22 cellular contexts compared by ENCODE assay signal in the genomic region with DNA sequence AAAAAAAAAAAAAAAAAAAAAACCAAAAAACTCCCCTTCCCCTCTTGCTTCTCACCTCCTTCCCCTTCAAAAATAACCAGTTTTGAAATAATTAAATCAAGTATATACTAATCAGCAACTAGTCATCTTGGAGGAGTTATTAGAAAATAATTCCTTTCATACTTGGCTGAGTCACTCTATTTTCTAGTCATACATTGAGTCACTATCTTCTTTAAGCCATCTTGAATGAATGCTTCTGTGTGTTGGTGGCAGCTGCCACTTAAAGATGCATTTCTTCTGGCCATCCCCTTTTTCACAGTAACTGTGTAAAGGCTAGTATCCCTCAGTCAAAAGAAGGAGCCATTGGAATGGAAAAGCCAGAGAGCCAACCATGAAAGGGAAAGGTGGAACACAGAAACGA.
DNase-seq lines count a peak whose midpoint lies in the region; ATAC-seq, FAIRE-seq and TF ChIP-seq lines count a peak whose summit lies in the region.
"Had no signal": no experiment of that assay in that cellular context is flagged by ENCODE, and none has a peak within 500 bp of the region (broad histone marks: within the 10 kb centered on the region; RNA-seq: fewer than 3 reads in every experiment).

No MANE protein-coding gene starts in this region.

- TF ChIP-seq CTCF in bronchial epithelial cell (IDR thresholded peaks at IDR 0.05; ENCODE audit: insufficient read depth, low read length, severe bottlenecking): no peak

- ATAC-seq in HG02759 (IDR thresholded peaks at IDR 0.05; ENCODE audit: unreplicated experiment): no peak
- ATAC-seq: GM23338; naive thymus-derived CD8-positive, alpha-beta T cell had no signal

- DNase-seq in COLO829 (ENCODE audit: low spot score): peak; percentile 76
- DNase-seq in LHCN-M2 (ENCODE audit: low read depth): peak; percentile 55
- peak; percentile 84 for DNase-seq in bronchial epithelial cell (ENCODE audit: low read depth)
- DNase-seq in kidney tubule cell (ENCODE audit: low spot score): peak; percentile 54
- no peak for DNase-seq in NCI-H748 (lab: John Stamatoyannopoulos, UW; ENCODE audit: unreplicated experiment)
- no peak for DNase-seq in NCI-H510A (lab: John Stamatoyannopoulos, UW)
- DNase-seq in NCI-H526 (lab: John Stamatoyannopoulos, UW): no peak
- DNase-seq: activated CD4-positive, alpha-beta memory T cell treated with anti-CD3 and anti-CD28 coated beads, Interleukin-2, amount 10 ng/mL, durations not matched to agents 7 days and 5 days; BE2C; GF-D8; KG1; naive thymus-derived CD8-positive, alpha-beta T cell; NCI-H1092; NCI-H748 treated with DMSO at 0.1 percent for 48 hours; PC-9; stimulated activated CD4-positive, alpha-beta T cell treated with anti-CD3 and anti-CD28 coated beads, Interleukin-4, amount 100 ng/mL, for 24 hours; testis had no signal

- no peaks in the 10 kb centered on the region for H3K27me3 ChIP-seq in bronchial epithelial cell (ENCODE audit: control insufficient read depth, insufficient read depth, low read length)
- H3K27me3 ChIP-seq: BE2C, cardiac muscle cell, testis had no signal

- H3K4me3 ChIP-seq in bronchial epithelial cell (ENCODE audit: low read depth, low read length): no peak overlapping the region
- H3K4me3 ChIP-seq: cardiac muscle cell, GM23338, PC-9, testis had no signal

- no peaks in the 10 kb centered on the region for H3K36me3 ChIP-seq in bronchial epithelial cell (ENCODE audit: control insufficient read depth, insufficient read depth, low read length)
- H3K36me3 ChIP-seq: BE2C had no signal

- FAIRE-seq in bronchial epithelial cell (lab: Jason Lieb, UNC): no peak
- FAIRE-seq: D721Med, TTC549 had no signal

Comparison
In these comparisons a context has a peak if more than half of its experiments do, and no peak if none do; other contexts are left out.
1. DNase-seq: peak in COLO829 (single experiment), LHCN-M2 (single experiment), bronchial epithelial cell (single experiment) and kidney tubule cell (single experiment); none in NCI-H748 (single experiment), NCI-H510A (single experiment) and NCI-H526 (0 of 2).